6 cellular contexts compared by ENCODE assay signal in genomic region chr1:230631477-230631876, GRCh38.
"Had no signal": no experiment of that assay in that cellular context is flagged by ENCODE, and none has a peak within 500 bp of the region (broad histone marks: within the 10 kb centered on the region; RNA-seq: fewer than 3 reads in every experiment).

No MANE protein-coding gene starts in this region.

- H3K9ac ChIP-seq: GM23248 had no signal

- H2AFZ ChIP-seq: GM23248 had no signal

- H3K36me3 ChIP-seq: HAP-1 had no signal

- H3K4me1 ChIP-seq: HAP-1 had no signal

- DNase-seq: GM23248, GOT3, HCEC 1CT had no signal

- FAIRE-seq: H54 had no signal

- H3K4me3 ChIP-seq: GM23248, GM23338, HAP-1 had no signal

- H3K27ac ChIP-seq: GM23248 had no signal

- H3K9me3 ChIP-seq: HAP-1 had no signal
